In the genomic region with DNA sequence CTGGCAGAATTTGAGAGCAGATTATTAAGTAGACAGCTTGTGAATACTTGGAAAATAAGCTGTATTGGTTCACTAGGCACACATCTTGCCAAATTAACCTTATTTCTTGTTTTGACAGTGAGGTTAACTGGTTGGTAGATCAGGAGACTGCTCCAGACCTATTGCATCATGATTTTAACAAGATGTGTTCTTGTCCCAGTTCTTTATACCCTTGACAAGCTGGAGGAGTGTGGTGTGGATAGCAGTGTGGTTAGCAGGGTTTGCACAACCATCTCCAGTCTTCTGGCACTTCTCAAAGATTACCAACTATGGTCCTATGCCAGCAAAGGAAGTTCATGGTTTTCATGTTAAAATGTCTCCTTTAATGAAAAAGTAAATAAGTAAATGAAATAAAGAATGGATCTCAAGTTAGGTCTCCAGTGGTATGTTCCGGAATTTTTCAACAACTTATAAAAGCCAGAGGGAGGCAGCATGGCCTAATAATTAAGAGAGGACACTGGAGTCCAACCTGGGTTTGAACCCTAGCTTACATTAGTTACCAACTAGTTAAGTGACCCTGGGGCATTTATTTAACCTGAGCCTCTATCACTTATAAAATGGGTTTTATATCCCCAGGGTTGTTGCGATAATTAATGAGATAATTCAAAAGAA, we compare ENCODE assay signal across 9 cellular contexts. TPM values are rescaled to one million over a fixed set of nuclear protein-coding genes. Genes with fewer than 3 reads are reported as not detected.
A peak's percentile ranks its signal among the peaks of the same experiment; 100 is the strongest.
DNase-seq lines count a peak whose midpoint lies in the region; ATAC-seq and TF ChIP-seq lines count a peak whose summit lies in the region.
"Had no signal": no experiment of that assay in that cellular context is flagged by ENCODE, and none has a peak within 500 bp of the region (broad histone marks: within the 10 kb centered on the region; RNA-seq: fewer than 3 reads in every experiment).

No MANE protein-coding gene starts in this region.

- intact Hi-C loops in psoas muscle (cut with DNase I) = loop anchor here (10.0 kb wide), 2 partner anchors 545 to 575 kb away; no protein-coding TSS in a partner anchor

- H3K79me2 ChIP-seq in GM23338 (replicated peaks; ENCODE audit: insufficient read depth) = no peaks in the 10 kb centered on the region

- H3K27ac ChIP-seq in GM23338 (ENCODE audit: low read depth) (no peak overlapping the region), psoas muscle (no peak overlapping the region)
- H3K27ac ChIP-seq: cardiac muscle cell had no signal

- no peak overlapping the region for H2AFZ ChIP-seq in GM23338

- H3K36me3 Mint-ChIP-seq in GM23338 (ENCODE audit: low read depth) = no peaks in the 10 kb centered on the region
- H3K36me3 Mint-ChIP-seq: IgD-negative memory B cell had no signal

- H3K36me3 ChIP-seq in GM23338 (ENCODE audit: insufficient read depth) = no peaks in the 10 kb centered on the region
- no peaks in the 10 kb centered on the region for H3K36me3 ChIP-seq in psoas muscle (ENCODE audit: insufficient read depth in 1 of 2, low read depth in 1 of 2)
- H3K36me3 ChIP-seq: cardiac muscle cell had no signal

- no peak overlapping the region for H3K4me3 ChIP-seq in GM23338
- H3K4me3 ChIP-seq in fibroblast of pulmonary artery (replicated peaks; ENCODE audit: low read depth, low read length) = no peak overlapping the region
- no peak overlapping the region for H3K4me3 ChIP-seq in psoas muscle
- H3K4me3 ChIP-seq: cardiac muscle cell had no signal

- H3K9me3 Mint-ChIP-seq in GM23338 = no peaks in the 10 kb centered on the region
- H3K9me3 Mint-ChIP-seq: IgD-negative memory B cell had no signal

- H3K27ac Mint-ChIP-seq in GM23338 = no peak overlapping the region
- H3K27ac Mint-ChIP-seq: IgD-negative memory B cell had no signal

- in situ Hi-C loops in KBM-7 (cut with MboI; ENCODE audit: low pct_unique_long_range_greater_than_20kb, low sequenced_read_pairs) = no loop called here

- H3K27me3 Mint-ChIP-seq in GM23338 (ENCODE audit: insufficient read depth, low read depth, poor library complexity) = peaks cover 4% of the 10 kb centered on the region

- TF ChIP-seq CTCF in GM23338 (conservative IDR thresholded peaks at IDR 0.05; ENCODE audit: low read depth in 2 of 2) = 0 out of 4 replicates have a peak, but pooled peaks have one; percentile 13 to 18
- no peak for TF ChIP-seq CTCF in fibroblast of pulmonary artery (IDR thresholded peaks at IDR 0.05; ENCODE audit: low read length, missing control alignments)
- TF ChIP-seq CTCF in psoas muscle (IDR thresholded peaks at IDR 0.05) = peak; percentile 25

- WGBS in psoas muscle, 3 donors = 81 to 92% (median 84%) methylated on average over 2 of the region's 2 CpGs

- H4K20me1 ChIP-seq in GM23338 (replicated peaks; ENCODE audit: insufficient read depth) = no peaks in the 10 kb centered on the region

- no peaks in the 10 kb centered on the region for H3F3A ChIP-seq in GM23338 (replicated peaks; ENCODE audit: low read depth)

- no peaks in the 10 kb centered on the region; the same call in none of the 2 replicates for H3K9me2 ChIP-seq in GM23338 (ENCODE audit: insufficient read depth)

- DNase-seq in GM23338 (ENCODE audit: low spot score) (no peak), OCI-M1 (lab: John Stamatoyannopoulos, UW) (peak; percentile 49), fibroblast of pulmonary artery (ENCODE audit: low read depth) (peak; percentile 71), psoas muscle (no peak), KBM-7 (no peak), NCI-H1930 (lab: John Stamatoyannopoulos, UW) (no peak)

- no peaks in the 10 kb centered on the region for H3K9me3 ChIP-seq in psoas muscle

- no peaks in the 10 kb centered on the region for H3K4me1 ChIP-seq in GM23338 (ENCODE audit: insufficient read depth)
- no peaks in the 10 kb centered on the region for H3K4me1 ChIP-seq in psoas muscle

- H3K27me3 ChIP-seq in GM23338 (ENCODE audit: insufficient read depth) = no peaks in the 10 kb centered on the region
- no peaks in the 10 kb centered on the region for H3K27me3 ChIP-seq in psoas muscle (ENCODE audit: insufficient read depth in 3 of 3, low read length in 2 of 3)

- H3K4me2 ChIP-seq in GM23338 = no peak overlapping the region

- peaks cover 10% of the 10 kb centered on the region; the same call in 2 of the 3 replicates for H3K4me1 Mint-ChIP-seq in GM23338

- H3K4me3 Mint-ChIP-seq in GM23338 = no peak overlapping the region
- H3K4me3 Mint-ChIP-seq: IgD-negative memory B cell had no signal

- ATAC-seq in GM23338 = no peak
- peak in 2 of 4 donors; percentile 55 to 77 for ATAC-seq in psoas muscle
- ATAC-seq in HG03095 (IDR thresholded peaks at IDR 0.05; ENCODE audit: unreplicated experiment) = no peak

TF ChIP-seq in GM23338, 12 proteins besides CTCF, POLR2A, EP300 and RAD21 (continues in another document):
- TF ChIP-seq NANOG (IDR thresholded peaks at IDR 0.05; ENCODE audit: borderline replicate concordance) (no peak), ZNF114 (CRISPR knock-in tag; IDR thresholded peaks at IDR 0.05) (no peak), EZH2phosphoT487 (IDR thresholded peaks at IDR 0.05; ENCODE audit: unreplicated experiment) (no peak), STAT1 (IDR thresholded peaks at IDR 0.05; ENCODE audit: unreplicated experiment) (no peak), JUNB (IDR thresholded peaks at IDR 0.05; ENCODE audit: unreplicated experiment) (no peak)
- TF ChIP-seq, protein P1, sequence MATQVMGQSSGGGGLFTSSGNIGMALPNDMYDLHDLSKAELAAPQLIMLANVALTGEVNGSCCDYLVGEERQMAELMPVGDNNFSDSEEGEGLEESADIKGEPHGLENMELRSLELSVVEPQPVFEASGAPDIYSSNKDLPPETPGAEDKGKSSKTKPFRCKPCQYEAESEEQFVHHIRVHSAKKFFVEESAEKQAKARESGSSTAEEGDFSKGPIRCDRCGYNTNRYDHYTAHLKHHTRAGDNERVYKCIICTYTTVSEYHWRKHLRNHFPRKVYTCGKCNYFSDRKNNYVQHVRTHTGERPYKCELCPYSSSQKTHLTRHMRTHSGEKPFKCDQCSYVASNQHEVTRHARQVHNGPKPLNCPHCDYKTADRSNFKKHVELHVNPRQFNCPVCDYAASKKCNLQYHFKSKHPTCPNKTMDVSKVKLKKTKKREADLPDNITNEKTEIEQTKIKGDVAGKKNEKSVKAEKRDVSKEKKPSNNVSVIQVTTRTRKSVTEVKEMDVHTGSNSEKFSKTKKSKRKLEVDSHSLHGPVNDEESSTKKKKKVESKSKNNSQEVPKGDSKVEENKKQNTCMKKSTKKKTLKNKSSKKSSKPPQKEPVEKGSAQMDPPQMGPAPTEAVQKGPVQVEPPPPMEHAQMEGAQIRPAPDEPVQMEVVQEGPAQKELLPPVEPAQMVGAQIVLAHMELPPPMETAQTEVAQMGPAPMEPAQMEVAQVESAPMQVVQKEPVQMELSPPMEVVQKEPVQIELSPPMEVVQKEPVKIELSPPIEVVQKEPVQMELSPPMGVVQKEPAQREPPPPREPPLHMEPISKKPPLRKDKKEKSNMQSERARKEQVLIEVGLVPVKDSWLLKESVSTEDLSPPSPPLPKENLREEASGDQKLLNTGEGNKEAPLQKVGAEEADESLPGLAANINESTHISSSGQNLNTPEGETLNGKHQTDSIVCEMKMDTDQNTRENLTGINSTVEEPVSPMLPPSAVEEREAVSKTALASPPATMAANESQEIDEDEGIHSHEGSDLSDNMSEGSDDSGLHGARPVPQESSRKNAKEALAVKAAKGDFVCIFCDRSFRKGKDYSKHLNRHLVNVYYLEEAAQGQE (IDR thresholded peaks at IDR 0.05; ENCODE audit: unreplicated experiment) = no peak

RNA-seq across cellular contexts. Expression of a gene that starts 34.1 kb away (rescaled TPM):
- total RNA-seq in GM23338 (2014; rRNA removed; shearing (Covaris generic)) = 38.3 and 54.4 TPM in 2 replicates
- polyA plus RNA-seq in GM23338 (2016; fragmentation: Nextera tagmentation; extraction: Ambion mirVana) = 11.9 and 12.8 TPM in 2 replicates
- total RNA-seq in psoas muscle = 10 to 100 TPM in 1 of 4 donors, 1 to 10 TPM in 3; 6.2 to 11.6 (median 7.6) TPM
- 10 to 100 TPM in 1 of 3 donors, 1 to 10 TPM in 2; 7.9 to 11.3 (median 8.1) TPM for polyA plus RNA-seq in psoas muscle

RNA-seq across cellular contexts. Expression of a gene that starts 50.6 kb away (rescaled TPM):
- total RNA-seq in GM23338 (2014; rRNA removed; shearing (Covaris generic)) = 8.4 and 10.3 TPM in 2 replicates
- 2.8 and 3.7 TPM in 2 replicates for polyA plus RNA-seq in GM23338 (2016; fragmentation: Nextera tagmentation; extraction: Ambion mirVana)
- 10 to 100 TPM in 2 of 4 donors, 1 to 10 TPM in 2; 7.4 to 15.0 (median 10.4) TPM for total RNA-seq in psoas muscle
- polyA plus RNA-seq in psoas muscle = 1 to 10 TPM; 1.6 to 5.4 (median 3.7) TPM

Comparison
In these comparisons a context has a peak if more than half of its experiments do, and no peak if none do; other contexts are left out.
1. DNase-seq: peak in OCI-M1 (single experiment) and fibroblast of pulmonary artery (single experiment); none in GM23338 (single experiment), psoas muscle (0 of 2), KBM-7 (single experiment) and NCI-H1930 (0 of 2).